ENCODE assay signal across 8 cellular contexts in the genomic region with DNA sequence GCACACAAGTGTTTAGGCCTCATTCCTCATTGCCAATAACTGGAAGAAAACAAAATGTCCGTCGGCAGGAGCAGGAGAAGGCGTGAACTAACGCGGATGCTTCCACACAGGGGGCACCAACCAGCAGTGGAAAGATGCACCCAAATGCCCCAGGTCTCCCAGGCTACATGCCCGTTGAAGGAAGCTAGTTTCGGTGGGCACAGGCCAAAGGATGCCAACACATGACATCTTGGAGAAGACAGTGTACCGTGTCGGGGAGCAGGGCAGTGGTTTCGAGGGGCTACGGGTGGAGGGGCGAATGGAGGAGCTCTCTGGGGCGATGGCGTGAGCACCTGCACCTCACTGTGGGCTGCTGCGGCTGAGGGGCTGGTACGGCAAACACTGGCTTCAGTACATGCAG.
DNase-seq lines count a peak whose midpoint lies in the region; ATAC-seq and TF ChIP-seq lines count a peak whose summit lies in the region.
"Not testable (repeated sequence)": the region's sequence is repeated elsewhere in the genome, so short reads cannot be mapped to it uniquely, and the experiment has no call there.

No MANE protein-coding gene starts in this region.

- not testable (repeated sequence) for H3K36me3 ChIP-seq in CD4-positive, alpha-beta memory T cell (ENCODE audit: insufficient read depth, low read length); colonic mucosa

- not testable (repeated sequence) for ATAC-seq in T-cell (replicated peaks in 1 of 4)

- H3K27me3 Mint-ChIP-seq in CD4-positive, alpha-beta memory T cell; T-cell; activated CD4-positive, alpha-beta T cell treated with anti-CD3 and anti-CD28 coated beads, Interleukin-2, amount 10 ng/mL, durations not matched to agents 24 days and 14 days; activated T-helper 2 cell treated with anti-CD3 and anti-CD28 coated beads, Interferon-gamma antibody, Interleukin-2, Interleukin-4, amounts not matched to agents 10 μg/mL and 5 μg/mL and 100 μg/mL, durations not matched to agents 14 hours and 24 hours and 36 hours (ENCODE audit: low read depth); nephron (ENCODE audit: low read depth); type B pancreatic cell: not testable (repeated sequence)

- not testable (repeated sequence) for H3K4me3 ChIP-seq in CD4-positive, alpha-beta memory T cell (ENCODE audit: low read length in 2 of 2); colonic mucosa

- H3K36me3 Mint-ChIP-seq in CD4-positive, alpha-beta memory T cell; T-cell; activated CD4-positive, alpha-beta T cell treated with anti-CD3 and anti-CD28 coated beads, Interleukin-2, amount 10 ng/mL, durations not matched to agents 24 days and 14 days (ENCODE audit: low read depth); activated T-helper 2 cell treated with anti-CD3 and anti-CD28 coated beads, Interferon-gamma antibody, Interleukin-2, Interleukin-4, amounts not matched to agents 10 μg/mL and 5 μg/mL and 100 μg/mL, durations not matched to agents 14 hours and 24 hours and 36 hours (ENCODE audit: low read depth); nephron (ENCODE audit: low read depth); type B pancreatic cell: not testable (repeated sequence)

- H3K27me3 ChIP-seq in CD4-positive, alpha-beta memory T cell (ENCODE audit: insufficient read depth, low read length); colonic mucosa: not testable (repeated sequence)

- H3K4me1 ChIP-seq in CD4-positive, alpha-beta memory T cell (ENCODE audit: insufficient read depth, low read length); colonic mucosa: not testable (repeated sequence)

- CTCF ChIA-PET in CD4-positive, alpha-beta memory T cell (lab: Charles Lee; ENCODE audit: partially characterized antibody); T-cell (lab: Charles Lee): not testable (repeated sequence)

- not testable (repeated sequence) for H3K9ac ChIP-seq in colonic mucosa (ENCODE audit: low read depth in 2 of 2, low read length in 2 of 2)

- H3K27ac Mint-ChIP-seq in CD4-positive, alpha-beta memory T cell, result peak overlapping the region in 3 of 7 donors; percentile 17 to 51 (median 41)
- H3K27ac Mint-ChIP-seq in T-cell; activated CD4-positive, alpha-beta T cell treated with anti-CD3 and anti-CD28 coated beads, Interleukin-2, amount 10 ng/mL, durations not matched to agents 24 days and 14 days; activated T-helper 2 cell treated with anti-CD3 and anti-CD28 coated beads, Interferon-gamma antibody, Interleukin-2, Interleukin-4, amounts not matched to agents 10 μg/mL and 5 μg/mL and 100 μg/mL, durations not matched to agents 14 hours and 24 hours and 36 hours; nephron; type B pancreatic cell: not testable (repeated sequence)

- POLR2A ChIA-PET in CD4-positive, alpha-beta memory T cell (lab: Charles Lee; ENCODE audit: partially characterized antibody); T-cell (lab: Charles Lee): not testable (repeated sequence)

- H3K27ac ChIP-seq in CD4-positive, alpha-beta memory T cell (ENCODE audit: low read depth, low read length); colonic mucosa: not testable (repeated sequence)

- intact Hi-C loops in CD4-positive, alpha-beta memory T cell (cut with micrococcal nuclease); activated CD4-positive, alpha-beta T cell treated with anti-CD3 and anti-CD28 coated beads, Interleukin-2, amount 10 ng/mL, durations not matched to agents 24 days and 14 days (cut with micrococcal nuclease); colonic mucosa (cut with DNase I): not testable (repeated sequence)
- intact Hi-C loops in activated T-helper 2 cell treated with anti-CD3 and anti-CD28 coated beads, Interferon-gamma antibody, Interleukin-2, Interleukin-4, amounts not matched to agents 10 μg/mL and 5 μg/mL and 100 μg/mL, durations not matched to agents 14 hours and 24 hours and 36 hours (cut with micrococcal nuclease), result loop anchor here (5.0 kb wide), 1 partner anchor 196 kb away; no protein-coding TSS in a partner anchor

- not testable (repeated sequence) for H3K9me3 Mint-ChIP-seq in CD4-positive, alpha-beta memory T cell; T-cell; activated CD4-positive, alpha-beta T cell treated with anti-CD3 and anti-CD28 coated beads, Interleukin-2, amount 10 ng/mL, durations not matched to agents 24 days and 14 days; activated T-helper 2 cell treated with anti-CD3 and anti-CD28 coated beads, Interferon-gamma antibody, Interleukin-2, Interleukin-4, amounts not matched to agents 10 μg/mL and 5 μg/mL and 100 μg/mL, durations not matched to agents 14 hours and 24 hours and 36 hours; nephron; type B pancreatic cell

- H3K4me1 Mint-ChIP-seq in CD4-positive, alpha-beta memory T cell, result peaks cover 4 to 11% (median 7%) of the 10 kb centered on the region in 4 donors
- H3K4me1 Mint-ChIP-seq in T-cell, result peaks cover 0 to 10% (median 2%) of the 10 kb centered on the region in 3 donors
- H3K4me1 Mint-ChIP-seq in activated CD4-positive, alpha-beta T cell treated with anti-CD3 and anti-CD28 coated beads, Interleukin-2, amount 10 ng/mL, durations not matched to agents 24 days and 14 days; nephron; type B pancreatic cell (ENCODE audit: unreplicated experiment): not testable (repeated sequence)
- H3K4me1 Mint-ChIP-seq in activated T-helper 2 cell treated with anti-CD3 and anti-CD28 coated beads, Interferon-gamma antibody, Interleukin-2, Interleukin-4, amounts not matched to agents 10 μg/mL and 5 μg/mL and 100 μg/mL, durations not matched to agents 14 hours and 24 hours and 36 hours (ENCODE audit: low read depth), result peaks cover 16% of the 10 kb centered on the region

- not testable (repeated sequence) for TF ChIP-seq CTCF in colonic mucosa (IDR thresholded peaks at IDR 0.05); nephron (IDR thresholded peaks at IDR 0.05; ENCODE audit: unreplicated experiment in 3 of 3); type B pancreatic cell (conservative IDR thresholded peaks at IDR 0.05)

- H3K9me3 ChIP-seq in CD4-positive, alpha-beta memory T cell (ENCODE audit: control insufficient read depth in 1 of 2, low read length in 2 of 2); colonic mucosa: not testable (repeated sequence)

- DNase-seq in CD4-positive, alpha-beta memory T cell; T-cell; activated CD4-positive, alpha-beta T cell treated with anti-CD3 and anti-CD28 coated beads, Interleukin-2, amount 10 ng/mL, durations not matched to agents 24 days and 14 days; activated T-helper 2 cell treated with anti-CD3 and anti-CD28 coated beads, Interferon-gamma antibody, Interleukin-2, Interleukin-4, amounts not matched to agents 10 μg/mL and 5 μg/mL and 100 μg/mL, durations not matched to agents 14 hours and 24 hours and 36 hours (ENCODE audit: low spot score); type B pancreatic cell (ENCODE audit: extremely low spot score, unreplicated experiment): not testable (repeated sequence)
- peak; percentile 30 for DNase-seq in colonic mucosa
- peak; percentile 35 for DNase-seq in islet precursor cell

- peak overlapping the region in 5 of 8 donors; percentile 29 to 71 (median 32) for H3K4me3 Mint-ChIP-seq in CD4-positive, alpha-beta memory T cell
- H3K4me3 Mint-ChIP-seq in T-cell (peak overlapping the region in 2 of 3 donors; percentile 24 to 83), nephron (peak overlapping the region; percentile 75 to 93 (median 89)), type B pancreatic cell (peak overlapping the region; percentile 47)
- H3K4me3 Mint-ChIP-seq in activated CD4-positive, alpha-beta T cell treated with anti-CD3 and anti-CD28 coated beads, Interleukin-2, amount 10 ng/mL, durations not matched to agents 24 days and 14 days, result peak overlapping the region; percentile 7
- peak overlapping the region; percentile 55 for H3K4me3 Mint-ChIP-seq in activated T-helper 2 cell treated with anti-CD3 and anti-CD28 coated beads, Interferon-gamma antibody, Interleukin-2, Interleukin-4, amounts not matched to agents 10 μg/mL and 5 μg/mL and 100 μg/mL, durations not matched to agents 14 hours and 24 hours and 36 hours (ENCODE audit: low read depth)

Comparison
In these comparisons a context has a peak if more than half of its experiments do, and no peak if none do; other contexts are left out.
1. H3K4me3 Mint-ChIP-seq: peak in every context shown above with its lines; median percentile 89 in nephron; 55 in activated T-helper 2 cell treated with anti-CD3 and anti-CD28 coated beads, Interferon-gamma antibody, Interleukin-2, Interleukin-4, amounts not matched to agents 10 μg/mL and 5 μg/mL and 100 μg/mL, durations not matched to agents 14 hours and 24 hours and 36 hours; 54 in T-cell; 47 in type B pancreatic cell; 32 in CD4-positive, alpha-beta memory T cell; 7 in activated CD4-positive, alpha-beta T cell treated with anti-CD3 and anti-CD28 coated beads, Interleukin-2, amount 10 ng/mL, durations not matched to agents 24 days and 14 days.